In genomic region chr2:201507725-201508124, GRCh38 we compare ENCODE assay signal across 34 cellular contexts. TPM values are rescaled to one million over a fixed set of nuclear protein-coding genes. Genes with fewer than 3 reads are reported as not detected.
DNase-seq lines count a peak whose midpoint lies in the region; ATAC-seq lines count a peak whose summit lies in the region.
"Had no signal": no experiment of that assay in that cellular context is flagged by ENCODE, and none has a peak within 500 bp of the region (broad histone marks: within the 10 kb centered on the region; RNA-seq: fewer than 3 reads in every experiment).

No MANE protein-coding gene starts in this region.

- peaks cover 9% of the 10 kb centered on the region for H3K4me1 Mint-ChIP-seq in activated T-cell treated with anti-CD3 and anti-CD28 coated beads, Interleukin-2, amount 50 U/mL, for 24 hours (ENCODE audit: low read depth)
- H3K4me1 Mint-ChIP-seq: activated naive CD8-positive, alpha-beta T cell treated with anti-CD3 and anti-CD28 coated beads, Interleukin-2, amount 10 ng/mL, durations not matched to agents 7 days and 5 days; GM23338; natural killer cell had no signal

- H3K9ac ChIP-seq in neuronal stem cell (ENCODE audit: low read depth, low read length, poor library complexity) = peak overlapping the region; percentile 44
- H3K9ac ChIP-seq: BLaER1 treated with 17β-estradiol and CSF1 and Interleukin-3, amounts not matched to agents 10 nM and 100 nM had no signal

- peaks cover 3% of the 10 kb centered on the region for H3K36me3 Mint-ChIP-seq in activated T-cell treated with anti-CD3 and anti-CD28 coated beads, Interleukin-2, amount 50 U/mL, for 24 hours (ENCODE audit: low read depth)

- H3K4me1 ChIP-seq in neuronal stem cell (ENCODE audit: control insufficient read depth in 2 of 2, insufficient read depth in 1 of 2, low read depth in 1 of 2, low read length in 2 of 2) = no peaks in the 10 kb centered on the region
- H3K4me1 ChIP-seq: BLaER1 treated with 17β-estradiol and CSF1 and Interleukin-3, amounts not matched to agents 10 nM and 100 nM; prostate gland; right lobe of liver; SJCRH30; spleen had no signal

- no peak overlapping the region for H3K4me3 Mint-ChIP-seq in activated T-cell treated with anti-CD3 and anti-CD28 coated beads, Interleukin-2, amount 50 U/mL, for 24 hours
- H3K4me3 Mint-ChIP-seq: activated naive CD8-positive, alpha-beta T cell treated with anti-CD3 and anti-CD28 coated beads, Interleukin-2, amount 10 ng/mL, durations not matched to agents 7 days and 5 days; GM23338; natural killer cell had no signal

- ATAC-seq in HG02610 (IDR thresholded peaks at IDR 0.05; ENCODE audit: unreplicated experiment) (no peak), HG03432 (IDR thresholded peaks at IDR 0.05; ENCODE audit: unreplicated experiment) (no peak)
- ATAC-seq: GM12878, GM23338, mucosa of descending colon, natural killer cell, right lobe of liver had no signal

- no peak overlapping the region for H4K8ac ChIP-seq in neuronal stem cell (ENCODE audit: low read depth, low read length)

- no peak overlapping the region for H2BK15ac ChIP-seq in neuronal stem cell (ENCODE audit: low read length)

- H3K9me3 Mint-ChIP-seq in activated T-cell treated with anti-CD3 and anti-CD28 coated beads, Interleukin-2, amount 50 U/mL, for 24 hours = peaks cover 20% of the 10 kb centered on the region

- H3K79me1 ChIP-seq in neuronal stem cell (ENCODE audit: low read depth, low read length) = no peaks in the 10 kb centered on the region

- no peak overlapping the region for H2BK5ac ChIP-seq in neuronal stem cell (ENCODE audit: low read length)

- no peak overlapping the region for H3K4me3 ChIP-seq in neuronal stem cell (ENCODE audit: low read length in 2 of 2)
- H3K4me3 ChIP-seq: BLaER1 treated with 17β-estradiol and CSF1 and Interleukin-3, amounts not matched to agents 10 nM and 100 nM; cardiac muscle cell; GM12878; GM23338; hepatocyte; lung; mucosa of descending colon; prostate gland; right lobe of liver; SJCRH30; spleen had no signal

- no peak overlapping the region for H2AFZ ChIP-seq in neuronal stem cell (ENCODE audit: low read length)
- H2AFZ ChIP-seq: GM23338, hepatocyte had no signal

- H3K23ac ChIP-seq in neuronal stem cell (ENCODE audit: low read depth, low read length, poor library complexity) = no peak overlapping the region

- peaks cover 0 to 4% of the 10 kb centered on the region in 2 donors for H3K9me3 ChIP-seq in neuronal stem cell (replicated peaks in 1 of 2; ENCODE audit: control insufficient read depth in 2 of 2, insufficient read depth in 1 of 2, low read depth in 1 of 2, low read length in 2 of 2)
- H3K9me3 ChIP-seq: prostate gland, right lobe of liver, SJCRH30 had no signal

- no peak overlapping the region for H2BK120ac ChIP-seq in neuronal stem cell (ENCODE audit: low read depth, low read length)

- H2AK5ac ChIP-seq in neuronal stem cell (ENCODE audit: low read depth, low read length) = no peak overlapping the region

- H2BK12ac ChIP-seq in neuronal stem cell (ENCODE audit: low read length) = no peak overlapping the region

- no peak overlapping the region for H3K27ac Mint-ChIP-seq in activated T-cell treated with anti-CD3 and anti-CD28 coated beads, Interleukin-2, amount 50 U/mL, for 24 hours
- H3K27ac Mint-ChIP-seq: activated naive CD8-positive, alpha-beta T cell treated with anti-CD3 and anti-CD28 coated beads, Interleukin-2, amount 10 ng/mL, durations not matched to agents 7 days and 5 days; GM23338; natural killer cell had no signal

- WGBS in neuronal stem cell (ENCODE audit: extremely low coverage in 2 of 2, insufficient read length in 2 of 2, insufficient replicate concordance in 1 of 2), 2 donors = no CpG with 5 or more reads among the region's 4 CpGs

- no peaks in the 10 kb centered on the region for H3K27me3 Mint-ChIP-seq in activated T-cell treated with anti-CD3 and anti-CD28 coated beads, Interleukin-2, amount 50 U/mL, for 24 hours
- H3K27me3 Mint-ChIP-seq: activated naive CD8-positive, alpha-beta T cell treated with anti-CD3 and anti-CD28 coated beads, Interleukin-2, amount 10 ng/mL, durations not matched to agents 7 days and 5 days had no signal

- H4K91ac ChIP-seq in neuronal stem cell (ENCODE audit: low read depth, low read length, poor library complexity) = no peak overlapping the region

- H3K27me3 ChIP-seq in neuronal stem cell (ENCODE audit: control insufficient read depth in 3 of 3, insufficient read depth in 3 of 3, low read depth in 1 of 3, low read length in 3 of 3) = no peaks in the 10 kb centered on the region
- H3K27me3 ChIP-seq: BLaER1 treated with 17β-estradiol and CSF1 and Interleukin-3, amounts not matched to agents 10 nM and 100 nM; cardiac muscle cell; hepatocyte; right lobe of liver; SJCRH30; spleen had no signal

- no peaks in the 10 kb centered on the region for H3K36me3 ChIP-seq in neuronal stem cell (replicated peaks in 1 of 2; ENCODE audit: control insufficient read depth in 2 of 2, insufficient read depth in 2 of 2, low read length in 2 of 2)
- H3K36me3 ChIP-seq: BLaER1 treated with 17β-estradiol and CSF1 and Interleukin-3, amounts not matched to agents 10 nM and 100 nM; cardiac muscle cell; prostate gland; right lobe of liver; SJCRH30; spleen; WERI-Rb-1 had no signal

- no peak overlapping the region for H3K27ac ChIP-seq in neuronal stem cell (replicated peaks; ENCODE audit: low read length)
- H3K27ac ChIP-seq: BLaER1 treated with 17β-estradiol and CSF1 and Interleukin-3, amounts not matched to agents 10 nM and 100 nM; cardiac muscle cell; hepatocyte; prostate gland; right lobe of liver; SJCRH30; spleen; WERI-Rb-1 had no signal

- no peak overlapping the region for H3K4ac ChIP-seq in neuronal stem cell (ENCODE audit: low read length)

- H3K14ac ChIP-seq in neuronal stem cell (ENCODE audit: low read length) = no peak overlapping the region

- peak; percentile 32 for DNase-seq in activated T-cell treated with anti-CD3 and anti-CD28 coated beads, Interleukin-2, amount 50 U/mL, for 24 hours
- no peak for DNase-seq in activated T-cell treated with anti-CD3 and anti-CD28 coated beads, Interleukin-2, amount 50 U/mL, for 1 hour
- DNase-seq in OCI-M1 (lab: John Stamatoyannopoulos, UW) (peak; percentile 6), neuronal stem cell (ENCODE audit: low spot score) (no peak)
- DNase-seq in stimulated activated CD8-positive, alpha-beta memory T cell treated with anti-CD3 and anti-CD28 coated beads, Interleukin-4, amount 100 ng/mL, for 24 hours (ENCODE audit: low read depth) = peak; percentile 10
- DNase-seq: activated CD8-positive, alpha-beta memory T cell treated with anti-CD3 and anti-CD28 coated beads for 24 hours; activated naive CD8-positive, alpha-beta T cell treated with anti-CD3 and anti-CD28 coated beads, Interleukin-2, amount 10 ng/mL, durations not matched to agents 7 days and 5 days; DMS153; effector CD4-positive, alpha-beta T cell; kidney glomerular epithelial cell; mucosa of descending colon; natural killer cell; NCI-H1105; NCI-H187 treated with DMSO at 0.1 percent for 48 hours; NCI-H2171 treated with DMSO at 0.1 percent for 48 hours; NCI-H510A; occipital lobe; right lobe of liver; RPMI8226; SJCRH30; spleen; substantia nigra; T1000; trophoblast cell; WERI-Rb-1 had no signal

- H3K4me2 ChIP-seq in neuronal stem cell (ENCODE audit: insufficient read depth, low read length, poor library complexity, severe bottlenecking) = no peak overlapping the region
- H3K4me2 ChIP-seq: BLaER1 treated with 17β-estradiol and CSF1 and Interleukin-3, amounts not matched to agents 10 nM and 100 nM; GM23338; hepatocyte had no signal

- no peak overlapping the region for H3K18ac ChIP-seq in neuronal stem cell (ENCODE audit: low read length)

RNA-seq across cellular contexts. Expression of gene STRADB, which starts 56.2 kb away (rescaled TPM):
- polyA plus RNA-seq in neuronal stem cell (2013, experiment 1 of 2) = 34.0 TPM
- 32.9 TPM for polyA plus RNA-seq in neuronal stem cell (2013, experiment 2 of 2)

RNA-seq across cellular contexts. Expression of gene TRAK2, which starts 56.5 kb away (rescaled TPM):
- 2.6 TPM for polyA plus RNA-seq in neuronal stem cell (2013, experiment 1 of 2)
- polyA plus RNA-seq in neuronal stem cell (2013, experiment 2 of 2) = 2.6 TPM

Comparison
In these comparisons a context has a peak if more than half of its experiments do, and no peak if none do; other contexts are left out.
1. DNase-seq: peak in activated T-cell treated with anti-CD3 and anti-CD28 coated beads, Interleukin-2, amount 50 U/mL, for 24 hours (single experiment), OCI-M1 (single experiment) and stimulated activated CD8-positive, alpha-beta memory T cell treated with anti-CD3 and anti-CD28 coated beads, Interleukin-4, amount 100 ng/mL, for 24 hours (single experiment); none in activated T-cell treated with anti-CD3 and anti-CD28 coated beads, Interleukin-2, amount 50 U/mL, for 1 hour (single experiment) and neuronal stem cell (single experiment).